ENCODE assay signal across 8 cellular contexts in the genomic region with DNA sequence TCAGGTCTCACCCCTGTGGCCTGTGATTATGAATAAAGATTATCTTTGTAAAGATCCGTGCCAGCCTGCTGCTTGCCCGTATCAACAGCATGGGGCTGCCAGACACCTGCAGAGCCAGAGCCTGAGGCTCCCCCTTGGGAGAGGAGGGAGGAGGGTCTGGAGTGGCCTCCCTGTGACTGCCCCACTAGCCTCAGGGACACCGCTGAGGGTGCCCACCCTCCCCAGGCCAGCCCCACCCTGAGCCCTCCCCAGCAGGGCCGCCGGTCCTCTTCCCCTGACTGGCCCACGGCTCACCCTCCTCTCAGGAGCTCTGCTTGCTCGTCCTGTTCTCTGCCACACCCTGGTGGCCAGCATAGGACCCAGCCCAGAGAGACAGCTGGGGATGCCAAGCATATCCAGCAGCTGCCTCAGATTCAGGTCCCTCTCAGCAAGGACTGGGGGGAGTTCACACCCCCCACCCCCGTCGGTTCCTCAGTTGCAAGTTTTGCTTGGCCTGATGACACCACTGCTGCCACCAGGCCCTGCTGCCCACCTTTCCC. TPM values are rescaled to one million over a fixed set of nuclear protein-coding genes. Genes with fewer than 3 reads are reported as not detected.
DNase-seq lines count a peak whose midpoint lies in the region; TF ChIP-seq lines count a peak whose summit lies in the region.

No MANE protein-coding gene starts in this region.

- TF ChIP-seq EP300 in esophagus muscularis mucosa (IDR thresholded peaks at IDR 0.05) (no peak), tibial nerve (IDR thresholded peaks at IDR 0.05) (no peak)

- H3K4me1 Mint-ChIP-seq in T-helper 1 cell treated with Interleukin-12 subunit alpha and Interleukin-12 subunit beta and Interleukin-4 antibody, amounts not matched to agents 30 μg/mL and 1 μg/mL, for 36 hours (ENCODE audit: low read depth) = peaks cover 16% of the 10 kb centered on the region

- TF ChIP-seq CTCF in SU-DHL-6 (IDR thresholded peaks at IDR 0.05; ENCODE audit: insufficient read depth, low read length, poor library complexity, severe bottlenecking) (no peak), esophagus muscularis mucosa (IDR thresholded peaks at IDR 0.05) (no peak), smooth muscle cell (IDR thresholded peaks at IDR 0.05; ENCODE audit: borderline replicate concordance, insufficient read depth, poor library complexity, severe bottlenecking) (no peak), tibial nerve (IDR thresholded peaks at IDR 0.05) (no peak)

- H3K27me3 Mint-ChIP-seq in T-helper 1 cell treated with Interleukin-12 subunit alpha and Interleukin-12 subunit beta and Interleukin-4 antibody, amounts not matched to agents 30 μg/mL and 1 μg/mL, for 36 hours (ENCODE audit: low read depth) = no peaks in the 10 kb centered on the region

- H3F3A ChIP-seq in SU-DHL-6 (ENCODE audit: insufficient read depth) = no peaks in the 10 kb centered on the region
- H3F3A ChIP-seq in smooth muscle cell (ENCODE audit: low read depth) = peaks cover 12% of the 10 kb centered on the region

- no peaks in the 10 kb centered on the region for H3K9me2 ChIP-seq in SU-DHL-6 (replicated peaks; ENCODE audit: insufficient read depth, low read length)

- peak overlapping the region; percentile 66 for H3K4me3 Mint-ChIP-seq in T-helper 1 cell treated with Interleukin-12 subunit alpha and Interleukin-12 subunit beta and Interleukin-4 antibody, amounts not matched to agents 30 μg/mL and 1 μg/mL, for 36 hours

- H3K27me3 ChIP-seq in SU-DHL-6 (ENCODE audit: low read length) (no peaks in the 10 kb centered on the region), esophagus muscularis mucosa (no peaks in the 10 kb centered on the region), smooth muscle cell (ENCODE audit: low read depth) (no peaks in the 10 kb centered on the region), tibial nerve (no peaks in the 10 kb centered on the region)

- no peaks in the 10 kb centered on the region for H4K20me1 ChIP-seq in SU-DHL-6 (ENCODE audit: low read depth, low read length)
- H4K20me1 ChIP-seq in smooth muscle cell (ENCODE audit: low read depth) = peaks cover 29% of the 10 kb centered on the region

- H3K36me3 ChIP-seq in SU-DHL-6 (ENCODE audit: low read length) (no peaks in the 10 kb centered on the region), esophagus muscularis mucosa (peaks cover 18 to 47% (median 38%) of the 10 kb centered on the region in 4 donors), smooth muscle cell (ENCODE audit: low read depth) (no peaks in the 10 kb centered on the region), tibial nerve (peaks cover 0 to 46% (median 7%) of the 10 kb centered on the region in 3 donors)

- H3K79me2 ChIP-seq in SU-DHL-6 (ENCODE audit: insufficient read depth, low read length) (peaks cover 20% of the 10 kb centered on the region), smooth muscle cell (ENCODE audit: low read depth) (peaks cover 50% of the 10 kb centered on the region)

- peaks cover 49 to 81% (median 59%) of the 10 kb centered on the region in 4 donors for H3K4me1 ChIP-seq in esophagus muscularis mucosa
- H3K4me1 ChIP-seq in smooth muscle cell (ENCODE audit: low read depth) = peaks cover 20% of the 10 kb centered on the region
- H3K4me1 ChIP-seq in tibial nerve = peaks cover 7 to 66% (median 34%) of the 10 kb centered on the region in 4 donors

- H3K9ac ChIP-seq in SU-DHL-6 (ENCODE audit: low read length) (peak overlapping the region; percentile 97; the same call in 1 of the 2 replicates), smooth muscle cell (ENCODE audit: low read depth) (peak overlapping the region; percentile 96)

- WGBS in esophagus muscularis mucosa = 82% methylated on average over 7 of the region's 9 CpGs
- 90% methylated on average over 5 of the region's 9 CpGs for WGBS in smooth muscle cell (ENCODE audit: low lambda C conversion rate)
- 72 to 79% methylated on average over 6 to 9 of the region's 9 CpGs for WGBS in tibial nerve, 2 donors

- H3K4me3 ChIP-seq in SU-DHL-6 (ENCODE audit: insufficient read depth, low read length, poor library complexity, severe bottlenecking) (no peak overlapping the region), esophagus muscularis mucosa (no peak overlapping the region), smooth muscle cell (no peak overlapping the region), tibial nerve (no peak overlapping the region)

- peak overlapping the region; percentile 45 for H3K27ac Mint-ChIP-seq in T-helper 1 cell treated with Interleukin-12 subunit alpha and Interleukin-12 subunit beta and Interleukin-4 antibody, amounts not matched to agents 30 μg/mL and 1 μg/mL, for 36 hours

- peaks cover 9% of the 10 kb centered on the region for H3K36me3 Mint-ChIP-seq in T-helper 1 cell treated with Interleukin-12 subunit alpha and Interleukin-12 subunit beta and Interleukin-4 antibody, amounts not matched to agents 30 μg/mL and 1 μg/mL, for 36 hours (ENCODE audit: low read depth)

- H3K9me3 ChIP-seq in SU-DHL-6 (ENCODE audit: insufficient read depth, low read length) (no peaks in the 10 kb centered on the region), esophagus muscularis mucosa (no peaks in the 10 kb centered on the region), smooth muscle cell (replicated peaks; ENCODE audit: low read depth) (no peaks in the 10 kb centered on the region), tibial nerve (no peaks in the 10 kb centered on the region)

- H3K27ac ChIP-seq in SU-DHL-6 (ENCODE audit: low read depth, low read length) (no peak overlapping the region), esophagus muscularis mucosa (replicated peaks in 1 of 4) (peak overlapping the region; percentile 94 to 99 (median 98)), smooth muscle cell (ENCODE audit: low read depth) (peak overlapping the region; percentile 96), tibial nerve (peak overlapping the region in 1 of 4 donors; percentile 96)

- H2AFZ ChIP-seq in SU-DHL-6 (ENCODE audit: low read depth, low read length, severe bottlenecking) (no peak overlapping the region), smooth muscle cell (ENCODE audit: low read depth) (no peak overlapping the region)

- intact Hi-C loops in esophagus muscularis mucosa (cut with DNase I) = no loop called here

- H3K4me2 ChIP-seq in SU-DHL-6 (ENCODE audit: low read depth, low read length, poor library complexity, severe bottlenecking) = peak overlapping the region; percentile 60
- H3K4me2 ChIP-seq in smooth muscle cell = peak overlapping the region; percentile 100

- DNase-seq in T-helper 1 cell (no peak), esophagus muscularis mucosa (ENCODE audit: extremely low spot score) (no peak), smooth muscle cell (lab: John Stamatoyannopoulos, UW; ENCODE audit: unreplicated experiment) (no peak), NCI-H2029 treated with DMSO at 0.1 percent for 48 hours (lab: John Stamatoyannopoulos, UW) (no peak), tibial nerve (ENCODE audit: low spot score in 2 of 2) (no peak), NCI-H1105 (lab: John Stamatoyannopoulos, UW) (no peak)

- H3K9me3 Mint-ChIP-seq in T-helper 1 cell treated with Interleukin-12 subunit alpha and Interleukin-12 subunit beta and Interleukin-4 antibody, amounts not matched to agents 30 μg/mL and 1 μg/mL, for 36 hours = no peaks in the 10 kb centered on the region

- no peak for TF ChIP-seq POLR2A in esophagus muscularis mucosa (IDR thresholded peaks at IDR 0.05; ENCODE audit: low read depth)
- no peak for TF ChIP-seq POLR2A in tibial nerve (IDR thresholded peaks at IDR 0.05)

RNA-seq across cellular contexts. Expression of a gene that starts 1.9 kb away (rescaled TPM):
- total RNA-seq in esophagus muscularis mucosa = 10 to 100 TPM; 58.2 to 99.5 (median 76.7) TPM
- total RNA-seq in smooth muscle cell = 32.7 and 69.5 TPM in 2 replicates
- 84.9 and 94.1 TPM in 2 replicates for polyA plus RNA-seq in smooth muscle cell
- 10 to 100 TPM; 37.3 to 73.9 (median 53.5) TPM for total RNA-seq in tibial nerve

RNA-seq across cellular contexts. Expression of a gene that starts 2.0 kb away (rescaled TPM):
- total RNA-seq in esophagus muscularis mucosa = 10 to 100 TPM; 18.7 to 28.7 (median 25.1) TPM
- total RNA-seq in smooth muscle cell = 12.6 and 16.3 TPM in 2 replicates
- 6.6 and 17.6 TPM in 2 replicates for polyA plus RNA-seq in smooth muscle cell
- total RNA-seq in tibial nerve = 10 to 100 TPM; 41.6 to 73.0 (median 58.9) TPM

RNA-seq across cellular contexts. Expression of a gene that starts 10.2 kb away (rescaled TPM):
- total RNA-seq in esophagus muscularis mucosa (10 to 100 TPM in 1 of 4 donors, 1 to 10 TPM in 3; 4.1 to 12.6 (median 7.7) TPM), smooth muscle cell (4.0 and 6.9 TPM in 2 replicates), tibial nerve (10 to 100 TPM in 1 of 4 donors, 1 to 10 TPM in 3; 6.8 to 12.3 (median 8.9) TPM)
- polyA plus RNA-seq in smooth muscle cell = 15.0 and 19.0 TPM in 2 replicates

RNA-seq across cellular contexts. Expression of a gene that starts 15.1 kb away (rescaled TPM):
- total RNA-seq in esophagus muscularis mucosa (10 to 100 TPM; 28.8 to 45.8 (median 34.8) TPM), smooth muscle cell (30.2 and 31.0 TPM in 2 replicates), tibial nerve (10 to 100 TPM; 23.1 to 47.9 (median 30.0) TPM)
- 53.0 and 55.1 TPM in 2 replicates for polyA plus RNA-seq in smooth muscle cell

RNA-seq across cellular contexts. Expression of a gene that starts 15.1 kb away (rescaled TPM):
- total RNA-seq in esophagus muscularis mucosa (10 to 100 TPM in 1 of 4 donors, 1 to 10 TPM in 3; 6.5 to 12.3 (median 8.0) TPM), smooth muscle cell (3.2 and 6.5 TPM in 2 replicates), tibial nerve (10 to 100 TPM in 3 of 4 donors, 1 to 10 TPM in 1; 9.4 to 20.1 (median 14.3) TPM)
- 7.7 and 12.5 TPM in 2 replicates for polyA plus RNA-seq in smooth muscle cell
